ENCODE assay signal across 13 cellular contexts in the genomic region with DNA sequence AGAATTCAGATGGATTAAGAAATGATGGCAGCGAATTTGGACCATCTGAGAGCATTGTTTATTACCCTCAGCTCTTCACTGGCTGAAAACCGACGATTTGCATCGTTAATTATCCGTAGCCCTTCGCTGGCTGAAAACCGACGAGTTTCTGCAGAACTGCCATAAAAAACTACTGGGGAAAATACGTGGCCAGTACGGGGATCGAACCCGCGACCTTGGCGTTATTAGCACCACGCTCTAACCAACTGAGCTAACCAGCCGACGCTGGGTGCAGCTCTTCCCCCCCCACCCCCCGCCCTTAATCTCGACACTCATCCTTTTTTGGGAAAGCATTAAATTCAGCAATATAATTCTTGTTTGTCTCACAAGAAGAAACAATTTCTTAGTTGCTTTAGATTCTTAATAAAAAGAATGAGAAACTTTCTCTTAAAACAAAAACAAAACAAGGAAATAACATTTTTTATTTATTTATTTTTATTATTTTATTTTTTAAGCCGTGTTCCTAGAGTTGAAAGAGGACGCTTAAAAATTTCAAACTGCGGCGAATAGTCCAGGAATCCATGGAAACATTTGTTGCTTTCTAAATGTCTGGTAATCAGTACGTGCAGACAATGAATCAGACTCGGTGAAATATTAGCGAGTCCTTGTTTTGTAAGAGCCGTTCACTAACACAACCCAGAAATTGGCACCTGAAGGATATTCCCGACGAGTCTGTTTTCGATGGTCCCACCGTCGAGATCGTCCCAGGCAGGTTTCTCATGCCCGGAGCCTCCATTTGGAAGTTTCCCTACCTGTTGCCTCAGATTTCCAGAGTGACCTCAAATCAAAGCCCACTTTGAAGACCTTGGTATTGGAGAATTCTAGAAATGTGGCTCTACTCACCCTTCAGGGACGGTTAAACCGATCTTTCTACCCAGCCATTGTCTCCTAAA.
A peak's percentile ranks its signal among the peaks of the same experiment; 100 is the strongest.
DNase-seq lines count a peak whose midpoint lies in the region; ATAC-seq lines count a peak whose summit lies in the region.
"Had no signal": no experiment of that assay in that cellular context is flagged by ENCODE, and none has a peak within 500 bp of the region (broad histone marks: within the 10 kb centered on the region; RNA-seq: fewer than 3 reads in every experiment).

No MANE protein-coding gene starts in this region.

- H3K36me3 ChIP-seq in NT2/D1 (ENCODE audit: insufficient read depth, insufficient read length, low read length) (no peaks in the 10 kb centered on the region), iPS-18a (ENCODE audit: control insufficient read depth, low read depth, low read length) (no peaks in the 10 kb centered on the region)
- H3K36me3 ChIP-seq: uterus had no signal

- H3K4me3 ChIP-seq in NT2/D1 (ENCODE audit: insufficient read length, low read depth), result peak overlapping the region; percentile 24
- peak overlapping the region; percentile 62 for H3K4me3 ChIP-seq in iPS-18a (ENCODE audit: low read length)
- H3K4me3 ChIP-seq: uterus had no signal

- H3K4me1 ChIP-seq in NT2/D1 (ENCODE audit: insufficient read depth, insufficient read length) (no peaks in the 10 kb centered on the region), iPS-18a (ENCODE audit: control insufficient read depth, low read depth, low read length) (no peaks in the 10 kb centered on the region)
- H3K4me1 ChIP-seq: uterus had no signal

- H3K9me3 ChIP-seq in NT2/D1 (ENCODE audit: insufficient read depth, low read length) (no peaks in the 10 kb centered on the region), iPS-18a (ENCODE audit: control insufficient read depth, low read depth, low read length) (no peaks in the 10 kb centered on the region)
- H3K9me3 ChIP-seq: uterus had no signal

- DNase-seq in AG08396 (ENCODE audit: low spot score) (peak; percentile 22), ELF-1 (ENCODE audit: low read depth, low spot score) (peak; percentile 66), NT2/D1 (ENCODE audit: low read depth, low spot score) (no peak), GM19240 (ENCODE audit: insufficient read length, low spot score) (no peak), AG08395 (ENCODE audit: low spot score) (no peak)
- DNase-seq: aorta; DMS53; effector CD8-positive, alpha-beta T cell; glutamatergic neuron; Kasumi-1; uterus had no signal

- peak overlapping the region; percentile 21 for H3K9ac ChIP-seq in NT2/D1 (ENCODE audit: insufficient read length, low read depth)
- H3K9ac ChIP-seq in iPS-18a (ENCODE audit: low read length), result no peak overlapping the region

- H3K27ac ChIP-seq in iPS-18a (ENCODE audit: low read length), result no peak overlapping the region
- H3K27ac ChIP-seq: uterus had no signal

- H3K27me3 ChIP-seq in NT2/D1 (ENCODE audit: insufficient read depth, insufficient read length) (no peaks in the 10 kb centered on the region), iPS-18a (ENCODE audit: control insufficient read depth, insufficient read depth, low read length) (peaks cover 16% of the 10 kb centered on the region)

- ATAC-seq in HG02610 (IDR thresholded peaks at IDR 0.05; ENCODE audit: unreplicated experiment), result no peak

Comparison
In these comparisons a context has a peak if more than half of its experiments do, and no peak if none do; other contexts are left out.
1. DNase-seq: peak in AG08396 (single experiment) and ELF-1 (single experiment); none in NT2/D1 (single experiment), GM19240 (single experiment) and AG08395 (single experiment).